Comparison of ENCODE assay signal across 8 cellular contexts in the genomic region with DNA sequence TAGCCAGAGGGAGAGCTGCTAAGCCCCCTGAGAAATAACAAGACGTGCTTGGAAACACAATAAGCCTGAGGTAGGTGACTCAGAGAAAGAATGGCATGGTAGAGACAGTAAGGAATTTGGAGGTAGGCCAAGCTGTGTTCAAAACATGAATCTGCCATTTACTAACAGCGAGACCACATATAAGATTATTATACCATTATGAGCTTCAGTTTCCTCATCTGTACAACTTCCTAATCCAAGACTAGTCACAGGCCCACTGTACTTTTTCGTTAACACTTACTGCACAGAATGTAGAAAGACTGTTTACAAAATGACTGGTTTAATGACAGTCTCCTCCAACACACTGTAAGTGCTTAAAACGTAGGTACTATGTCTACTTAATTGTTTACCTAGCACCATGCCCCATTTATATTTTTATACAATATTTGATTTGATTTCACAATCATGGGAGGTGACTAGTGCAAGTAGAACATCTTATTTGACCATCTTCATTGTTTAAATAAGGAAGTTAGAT. TPM values are rescaled to one million over a fixed set of nuclear protein-coding genes. Genes with fewer than 3 reads are reported as not detected.
DNase-seq lines count a peak whose midpoint lies in the region; ATAC-seq and TF ChIP-seq lines count a peak whose summit lies in the region.

No MANE protein-coding gene starts in this region.

- no peak for DNase-seq in heart left ventricle
- no peak for DNase-seq in Right ventricle myocardium inferior (ENCODE audit: missing footprints)
- no peak for DNase-seq in lower lobe of right lung
- no peak for DNase-seq in vagina (ENCODE audit: extremely low spot score in 2 of 2)
- DNase-seq in NOMO-1 (lab: John Stamatoyannopoulos, UW; ENCODE audit: unreplicated experiment in 2 of 2) = no peak
- DNase-seq in NCI-H446 (lab: John Stamatoyannopoulos, UW) = no peak

- no peak overlapping the region for H3K4me3 ChIP-seq in heart left ventricle
- no peak overlapping the region for H3K4me3 ChIP-seq in lower lobe of right lung
- H3K4me3 ChIP-seq in vagina = no peak overlapping the region

- H3K27me3 ChIP-seq in heart left ventricle (no peaks in the 10 kb centered on the region), lower lobe of right lung (ENCODE audit: low read depth) (no peaks in the 10 kb centered on the region), vagina (no peaks in the 10 kb centered on the region)

- H3K4me3 Mint-ChIP-seq in brain = peak overlapping the region in 3 of 5 experiments; percentile 3 to 60 (median 15)

- H3K9me3 Mint-ChIP-seq in brain = no peaks in the 10 kb centered on the region

- H3K4me1 ChIP-seq in heart left ventricle = peaks cover 19 to 83% (median 57%) of the 10 kb centered on the region in 12 donors
- H3K4me1 ChIP-seq in lower lobe of right lung = peaks cover 56% of the 10 kb centered on the region
- H3K4me1 ChIP-seq in vagina = peaks cover 53% of the 10 kb centered on the region

- no peaks in the 10 kb centered on the region for H3K27me3 Mint-ChIP-seq in brain

- 48 to 56% (median 55%) methylated on average over 4 of the region's 4 CpGs for WGBS in heart left ventricle, 4 donors

- H3K4me1 Mint-ChIP-seq in brain = peaks cover 45% of the 10 kb centered on the region

- H3K27ac Mint-ChIP-seq in brain = peak overlapping the region; percentile 23 to 95 (median 88)

- no peak for TF ChIP-seq CTCF in heart left ventricle (IDR thresholded peaks at IDR 0.05)
- no peak for TF ChIP-seq CTCF in brain (conservative IDR thresholded peaks at IDR 0.05)
- TF ChIP-seq CTCF in lower lobe of right lung (IDR thresholded peaks at IDR 0.05) = no peak
- no peak for TF ChIP-seq CTCF in vagina (IDR thresholded peaks at IDR 0.05)

- intact Hi-C loops in heart left ventricle (cut with DNase I) (loop anchor here in 3 of 10 donors (2.0 kb wide), 1 partner anchor 25 kb away; the partner anchor contains the start of gene ATOSA (in 3 of the 3)), Right ventricle myocardium inferior (cut with DNase I) (no loop called here), lower lobe of right lung (cut with DNase I) (no loop called here), vagina (cut with DNase I) (no loop called here)

- H3K9me3 ChIP-seq in heart left ventricle = no peaks in the 10 kb centered on the region
- no peaks in the 10 kb centered on the region for H3K9me3 ChIP-seq in lower lobe of right lung
- no peaks in the 10 kb centered on the region for H3K9me3 ChIP-seq in vagina

- H3K36me3 Mint-ChIP-seq in brain = peaks cover 20% of the 10 kb centered on the region

- H3K36me3 ChIP-seq in heart left ventricle (peaks cover 0 to 49% (median 31%) of the 10 kb centered on the region in 9 donors), lower lobe of right lung (peaks cover 29% of the 10 kb centered on the region), vagina (peaks cover 0 to 9% of the 10 kb centered on the region in 2 donors)

- TF ChIP-seq POLR2A in heart left ventricle (IDR thresholded peaks at IDR 0.05) (no peak), vagina (IDR thresholded peaks at IDR 0.05) (no peak)

- H3K27ac ChIP-seq in heart left ventricle (peak overlapping the region; percentile 1 to 76 (median 68)), lower lobe of right lung (peak overlapping the region; percentile 38), vagina (peak overlapping the region; percentile 76)

- ATAC-seq in heart left ventricle = peak in 1 of 4 donors; percentile 20
- ATAC-seq in Right ventricle myocardium inferior = no peak
- ATAC-seq in lower lobe of right lung = peak; percentile 43 to 64
- no peak for ATAC-seq in HG03439 (IDR thresholded peaks at IDR 0.05; ENCODE audit: unreplicated experiment)

RNA-seq across cellular contexts. Expression of gene ATOSA, which starts 25.7 kb away (rescaled TPM):
- total RNA-seq in heart left ventricle (10 to 100 TPM; 21.3 to 51.5 (median 29.8) TPM), Right ventricle myocardium inferior (21.7 TPM), lower lobe of right lung (46.7 TPM), vagina (63.3 TPM)
- polyA plus RNA-seq in heart left ventricle (10 to 100 TPM; 12.2 to 42.7 TPM), brain (ENCODE audit: insufficient read depth, low read depth, low replicate concordance) (5.6 TPM)

Comparison
In these comparisons a context has a peak if more than half of its experiments do, and no peak if none do; other contexts are left out.
1. ATAC-seq: peak in lower lobe of right lung (2 of 2); none in Right ventricle myocardium inferior (single experiment) and HG03439 (single experiment).
2. Peak in every context shown above with its lines, with median percentiles within 50 percentile points of each other: H3K27ac ChIP-seq.